In the genomic region with DNA sequence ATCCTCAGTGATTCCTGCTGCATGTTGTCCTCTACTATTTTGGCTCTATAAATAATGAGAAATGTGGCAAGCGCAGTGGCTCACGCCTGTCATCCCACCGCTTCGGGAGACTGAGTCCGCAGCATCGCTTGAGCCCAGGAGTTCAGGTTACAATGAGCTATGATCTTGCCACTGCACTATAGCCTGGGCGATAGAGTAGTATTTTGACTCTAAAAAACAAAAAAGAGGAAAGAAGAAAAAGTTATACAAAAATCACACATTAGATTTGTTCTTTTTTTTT, we compare ENCODE assay signal across 8 cellular contexts. TPM values are rescaled to one million over a fixed set of nuclear protein-coding genes. Genes with fewer than 3 reads are reported as not detected.
A peak's percentile ranks its signal among the peaks of the same experiment; 100 is the strongest.
DNase-seq lines count a peak whose midpoint lies in the region; ATAC-seq, FAIRE-seq and TF ChIP-seq lines count a peak whose summit lies in the region.

No MANE protein-coding gene starts in this region.

- H3K27ac ChIP-seq in PC-9 = peak overlapping the region; percentile 72
- H3K27ac ChIP-seq in endothelial cell of umbilical vein (ENCODE audit: insufficient read depth, low read depth, low read length) = peak overlapping the region; percentile 86
- peak overlapping the region; percentile 40 for H3K27ac ChIP-seq in parathyroid adenoma

- ATAC-seq in HG03139 (IDR thresholded peaks at IDR 0.05; ENCODE audit: unreplicated experiment) = no peak

- no peaks in the 10 kb centered on the region for H3K9me2 ChIP-seq in PC-9 (ENCODE audit: insufficient read depth)

- no peak for FAIRE-seq in endothelial cell of umbilical vein (lab: Jason Lieb, UNC)

- H4K20me1 ChIP-seq in PC-9 (ENCODE audit: insufficient read depth) = no peaks in the 10 kb centered on the region; the same call in 1 of the 2 replicates
- H4K20me1 ChIP-seq in endothelial cell of umbilical vein (replicated peaks; ENCODE audit: control insufficient read depth, extremely low read depth, insufficient read depth, low read length) = no peaks in the 10 kb centered on the region

- H3K4me2 ChIP-seq in PC-9 (peak overlapping the region; percentile 76), endothelial cell of umbilical vein (ENCODE audit: insufficient read depth, low read length) (peak overlapping the region; percentile 79), parathyroid adenoma (ENCODE audit: low read length) (peak overlapping the region; percentile 87)

- H3K4me3 ChIP-seq in Caco-2 (ENCODE audit: low read depth, low read length) = peak overlapping the region; percentile 85
- H3K4me3 ChIP-seq in PC-9 = peak overlapping the region; percentile 95
- peak overlapping the region in 2 of 3 experiments; percentile 54 to 64 for H3K4me3 ChIP-seq in endothelial cell of umbilical vein (replicated peaks in 1 of 3; ENCODE audit: insufficient read depth in 1 of 3, low read depth in 1 of 3, low read length in 3 of 3)
- H3K4me3 ChIP-seq in parathyroid adenoma (ENCODE audit: low read depth, low read length) = peak overlapping the region; percentile 95

- dilution Hi-C loops in endothelial cell of umbilical vein (cut with MboI; ENCODE audit: extremely low pct_ligation_motif_present, low sequenced_read_pairs) = no loop called here

- no peak for TF ChIP-seq CTCF in Caco-2 (IDR thresholded peaks at IDR 0.05; ENCODE audit: insufficient read depth in 1 of 2, low read depth in 1 of 2, low read length in 1 of 2, severe bottlenecking in 1 of 2, unreplicated experiment in 1 of 2)
- no peak for TF ChIP-seq CTCF in PC-9 (conservative IDR thresholded peaks at IDR 0.05)
- TF ChIP-seq CTCF in endothelial cell of umbilical vein (IDR thresholded peaks at IDR 0.05; ENCODE audit: extremely low read depth in 1 of 2, insufficient read depth in 1 of 2, low read depth in 1 of 2, low read length in 2 of 2) = no peak
- no peak for TF ChIP-seq CTCF in parathyroid adenoma (IDR thresholded peaks at IDR 0.05)

- peaks cover 62% of the 10 kb centered on the region for H3K36me3 Mint-ChIP-seq in Caco-2 (ENCODE audit: insufficient read depth, unreplicated experiment)

- H3K4me1 Mint-ChIP-seq in Caco-2 (ENCODE audit: low read depth, unreplicated experiment) = peaks cover 16% of the 10 kb centered on the region

- H3K9me3 ChIP-seq in Caco-2 (peaks cover 7% of the 10 kb centered on the region), PC-9 (ENCODE audit: insufficient read depth, low read depth) (no peaks in the 10 kb centered on the region), endothelial cell of umbilical vein (replicated peaks; ENCODE audit: control insufficient read depth, insufficient read depth, low read length) (no peaks in the 10 kb centered on the region), parathyroid adenoma (ENCODE audit: control insufficient read depth, low read length) (no peaks in the 10 kb centered on the region)

- BruUV-seq in Caco-2 (replicated peaks; lab: Mats Ljungman, UMichigan) (TSS peak; percentile 91), PC-9 (replicated peaks; lab: Mats Ljungman, UMichigan) (no TSS peak), endothelial cell of umbilical vein (replicated peaks; lab: Mats Ljungman, UMichigan) (no TSS peak)

- no peak for TF ChIP-seq POLR2A in endothelial cell of umbilical vein (IDR thresholded peaks at IDR 0.05; ENCODE audit: low read depth, low read length)

- DNase-seq in Caco-2 (no peak), PC-9 (no peak), endothelial cell of umbilical vein (ENCODE audit: low read depth, low spot score) (no peak), DMS53 treated with DMSO at 0.1 percent for 48 hours (lab: John Stamatoyannopoulos, UW; ENCODE audit: unreplicated experiment) (no peak), KG1 (lab: John Stamatoyannopoulos, UW) (no peak), NCI-H345 treated with DMSO at 0.1 percent for 48 hours (lab: John Stamatoyannopoulos, UW; ENCODE audit: unreplicated experiment) (no peak)

- no peaks in the 10 kb centered on the region for H3K27me3 ChIP-seq in Caco-2 (replicated peaks; ENCODE audit: control insufficient read depth, insufficient read depth, low read length)
- no peaks in the 10 kb centered on the region for H3K27me3 ChIP-seq in PC-9 (ENCODE audit: insufficient read depth, low read depth)
- no peaks in the 10 kb centered on the region for H3K27me3 ChIP-seq in endothelial cell of umbilical vein (ENCODE audit: control insufficient read depth in 2 of 2, insufficient read depth in 2 of 2, low read length in 2 of 2)
- no peaks in the 10 kb centered on the region for H3K27me3 ChIP-seq in parathyroid adenoma (ENCODE audit: control insufficient read depth, insufficient read depth, low read length)

- H3F3A ChIP-seq in PC-9 (ENCODE audit: insufficient read depth, low read depth) = no peaks in the 10 kb centered on the region; the same call in 1 of the 2 replicates

- H3K36me3 ChIP-seq in Caco-2 (ENCODE audit: control insufficient read depth, insufficient read depth, low read length) (no peaks in the 10 kb centered on the region; the same call in 1 of the 2 replicates), PC-9 (ENCODE audit: low read depth) (no peaks in the 10 kb centered on the region), endothelial cell of umbilical vein (ENCODE audit: control insufficient read depth in 2 of 2, extremely low read depth in 1 of 2, insufficient read depth in 2 of 2, low read length in 2 of 2) (no peaks in the 10 kb centered on the region), parathyroid adenoma (ENCODE audit: control insufficient read depth, insufficient read depth, low read length) (no peaks in the 10 kb centered on the region)

- H3K9me3 Mint-ChIP-seq in Caco-2 (ENCODE audit: unreplicated experiment) = peaks cover 20% of the 10 kb centered on the region

- H3K79me2 ChIP-seq in PC-9 (ENCODE audit: low read depth) (peaks cover 40% of the 10 kb centered on the region), endothelial cell of umbilical vein (ENCODE audit: control insufficient read depth, insufficient read depth, low read length) (peaks cover 36% of the 10 kb centered on the region), parathyroid adenoma (peaks cover 23% of the 10 kb centered on the region)

- 0 out of 2 replicates have a peak, but pooled peaks cover 6% of the 10 kb centered on the region for H3K4me1 ChIP-seq in Caco-2
- H3K4me1 ChIP-seq in PC-9 (replicated peaks; ENCODE audit: insufficient read depth) = peaks cover 12% of the 10 kb centered on the region
- H3K4me1 ChIP-seq in endothelial cell of umbilical vein (ENCODE audit: control insufficient read depth, extremely low read depth, insufficient read depth, low read length) = peaks cover 9% of the 10 kb centered on the region
- H3K4me1 ChIP-seq in parathyroid adenoma = peaks cover 3% of the 10 kb centered on the region

- intact Hi-C loops in Caco-2 (cut with micrococcal nuclease; ENCODE audit: unreplicated experiment) = loop anchor here (1.0 to 2.0 kb wide), 3 partner anchors 9 to 47 kb away; a partner anchor contains a TSS
- intact Hi-C loops in PC-9 (cut with micrococcal nuclease; ENCODE audit: unreplicated experiment) = no loop called here
- intact Hi-C loops in endothelial cell of umbilical vein (cut with micrococcal nuclease) = loop anchor here (1.0 to 5.0 kb wide), 4 partner anchors 20 to 47 kb away; a partner anchor contains a TSS

- POLR2A ChIA-PET in Caco-2 (lab: Charles Lee) = interaction anchor here (0.9 to 2.4 kb wide), 3 partner anchors 9 to 20 kb away, joined by 3 to 26 read pairs (median 4); a partner anchor contains a TSS
- POLR2A ChIA-PET in PC-9 (lab: Charles Lee; ENCODE audit: unreplicated experiment) = no interaction called here
- POLR2A ChIA-PET in endothelial cell of umbilical vein (lab: Charles Lee) = interaction anchor here (2.1 kb wide), 1 partner anchor 20 kb away, joined by 10 read pairs; a partner anchor contains a TSS

- H3K27ac Mint-ChIP-seq in Caco-2 (ENCODE audit: unreplicated experiment) = peak overlapping the region; percentile 82

- H3K9me1 ChIP-seq in endothelial cell of umbilical vein (replicated peaks; ENCODE audit: control insufficient read depth, extremely low read depth, insufficient read depth, low read length) = no peaks in the 10 kb centered on the region

- H3K9ac ChIP-seq in endothelial cell of umbilical vein (replicated peaks; ENCODE audit: extremely low read depth, insufficient read depth, low read length) (peak overlapping the region; percentile 88), parathyroid adenoma (no peak overlapping the region)

- CTCF ChIA-PET in Caco-2 (lab: Charles Lee) (interaction anchor here (1.8 kb wide), 1 partner anchor 32 kb away, joined by 15 read pairs; no protein-coding TSS in a partner anchor), PC-9 (lab: Charles Lee) (no interaction called here), endothelial cell of umbilical vein (lab: Charles Lee) (interaction anchor here (1.0 to 2.9 kb wide), 6 partner anchors 20 to 50 kb away, joined by 3 to 20 read pairs (median 8); no protein-coding TSS in a partner anchor)

- no peaks in the 10 kb centered on the region for H3K27me3 Mint-ChIP-seq in Caco-2 (ENCODE audit: insufficient read depth, unreplicated experiment)

- peak overlapping the region; percentile 92 for H3K4me3 Mint-ChIP-seq in Caco-2 (ENCODE audit: unreplicated experiment)

- H2AFZ ChIP-seq in PC-9 (peak overlapping the region; percentile 91), endothelial cell of umbilical vein (ENCODE audit: low read depth, low read length) (peak overlapping the region; percentile 72), parathyroid adenoma (peak overlapping the region; percentile 68)

RNA-seq across cellular contexts. Expression of a gene that starts 0.8 kb away (rescaled TPM):
- total RNA-seq in Caco-2 (2022) (29.3 and 31.1 TPM in 2 replicates), PC-9 (2021) (12.7 and 20.2 TPM in 2 replicates), endothelial cell of umbilical vein (24.0 and 26.3 TPM in 2 replicates)
- polyA plus RNA-seq in endothelial cell of umbilical vein = 30.2 and 30.6 TPM in 2 replicates
- 25.9 and 28.4 TPM in 2 replicates for polyA plus RNA-seq in endothelial cell of umbilical vein (2011; cell fraction: cytosol; rRNA removed)
- polyA plus RNA-seq in endothelial cell of umbilical vein (2011; cell fraction: nucleus; rRNA removed) = 23.9 and 25.4 TPM in 2 replicates
- 19.5 and 23.2 TPM in 2 replicates for polyA plus RNA-seq in endothelial cell of umbilical vein (2012)
- 45.7 and 46.5 TPM in 2 replicates for polyA minus RNA-seq in endothelial cell of umbilical vein
- 19.2 TPM for polyA minus RNA-seq in endothelial cell of umbilical vein (2011; cell fraction: cytosol; rRNA and poly(A)+ RNA removed)
- polyA minus RNA-seq in endothelial cell of umbilical vein (2011; cell fraction: nucleus; rRNA and poly(A)+ RNA removed) = 10.6 and 15.9 TPM in 2 replicates

RNA-seq across cellular contexts. Expression of a gene that starts 19.7 kb away (rescaled TPM):
- 90.2 and 95.7 TPM in 2 replicates for total RNA-seq in Caco-2 (2022)
- 46.0 and 50.2 TPM in 2 replicates for total RNA-seq in PC-9 (2021)
- total RNA-seq in endothelial cell of umbilical vein = 58.4 and 61.6 TPM in 2 replicates
- 134 and 147 TPM in 2 replicates for polyA plus RNA-seq in endothelial cell of umbilical vein
- polyA plus RNA-seq in endothelial cell of umbilical vein (2011; cell fraction: cytosol; rRNA removed) = 97.0 and 102 TPM in 2 replicates
- 64.6 and 66.0 TPM in 2 replicates for polyA plus RNA-seq in endothelial cell of umbilical vein (2011; cell fraction: nucleus; rRNA removed)
- polyA plus RNA-seq in endothelial cell of umbilical vein (2012) = 35.0 and 37.3 TPM in 2 replicates
- 36.0 and 43.0 TPM in 2 replicates for polyA minus RNA-seq in endothelial cell of umbilical vein
- polyA minus RNA-seq in endothelial cell of umbilical vein (2011; cell fraction: cytosol; rRNA and poly(A)+ RNA removed) = 28.6 TPM
- 14.3 and 15.8 TPM in 2 replicates for polyA minus RNA-seq in endothelial cell of umbilical vein (2011; cell fraction: nucleus; rRNA and poly(A)+ RNA removed)

RNA-seq across cellular contexts. Expression of a gene that starts 39.8 kb away (rescaled TPM):
- total RNA-seq in Caco-2 (2022) (0.52 and 1.3 TPM in 2 replicates), PC-9 (2021) (16.2 and 19.1 TPM in 2 replicates), endothelial cell of umbilical vein (1.5 and 1.6 TPM in 2 replicates)
- polyA plus RNA-seq in endothelial cell of umbilical vein = 0.97 and 1.5 TPM in 2 replicates
- 0.43 and 0.76 TPM in 2 replicates for polyA plus RNA-seq in endothelial cell of umbilical vein (2011; cell fraction: cytosol; rRNA removed)
- 6.6 and 7.8 TPM in 2 replicates for polyA plus RNA-seq in endothelial cell of umbilical vein (2011; cell fraction: nucleus; rRNA removed)
- polyA plus RNA-seq in endothelial cell of umbilical vein (2012) = 0.68 and 1.1 TPM in 2 replicates
- polyA minus RNA-seq in endothelial cell of umbilical vein = 1.1 TPM in 2 replicates
- polyA minus RNA-seq in endothelial cell of umbilical vein (2011; cell fraction: cytosol; rRNA and poly(A)+ RNA removed) = 6.5 TPM
- 1.3 and 1.7 TPM in 2 replicates for polyA minus RNA-seq in endothelial cell of umbilical vein (2011; cell fraction: nucleus; rRNA and poly(A)+ RNA removed)

RNA-seq across cellular contexts. Expression of a gene that starts 48.8 kb away (rescaled TPM):
- total RNA-seq in Caco-2 (2022) (1.3 and 2.0 TPM in 2 replicates), PC-9 (2021) (2.0 and 2.6 TPM in 2 replicates), endothelial cell of umbilical vein (1.0 and 2.4 TPM in 2 replicates)
- polyA plus RNA-seq in endothelial cell of umbilical vein = 0.65 and 1.2 TPM in 2 replicates
- 0.14 and 0.35 TPM in 2 replicates for polyA plus RNA-seq in endothelial cell of umbilical vein (2011; cell fraction: cytosol; rRNA removed)
- 3.2 and 3.3 TPM in 2 replicates for polyA plus RNA-seq in endothelial cell of umbilical vein (2011; cell fraction: nucleus; rRNA removed)
- polyA plus RNA-seq in endothelial cell of umbilical vein (2012) = 0.31 and 0.37 TPM in 2 replicates
- 0.95 TPM in 1 of 2 replicates, not detected in the other for polyA minus RNA-seq in endothelial cell of umbilical vein
- polyA minus RNA-seq in endothelial cell of umbilical vein (2011; cell fraction: cytosol; rRNA and poly(A)+ RNA removed) = not detected
- polyA minus RNA-seq in endothelial cell of umbilical vein (2011; cell fraction: nucleus; rRNA and poly(A)+ RNA removed) = 1.6 and 4.2 TPM in 2 replicates

RNA-seq across cellular contexts. Expression of a gene that starts 54.7 kb away (rescaled TPM):
- total RNA-seq in Caco-2 (2022) (4.1 and 4.6 TPM in 2 replicates), PC-9 (2021) (12.3 and 14.1 TPM in 2 replicates), endothelial cell of umbilical vein (1.6 and 2.2 TPM in 2 replicates)
- polyA plus RNA-seq in endothelial cell of umbilical vein = 1.3 and 1.6 TPM in 2 replicates
- polyA plus RNA-seq in endothelial cell of umbilical vein (2011; cell fraction: cytosol; rRNA removed) = 0.05 and 0.17 TPM in 2 replicates
- polyA plus RNA-seq in endothelial cell of umbilical vein (2011; cell fraction: nucleus; rRNA removed) = 4.4 and 5.6 TPM in 2 replicates
- 0.94 and 1.4 TPM in 2 replicates for polyA plus RNA-seq in endothelial cell of umbilical vein (2012)
- 0.68 TPM in 1 of 2 replicates, not detected in the other for polyA minus RNA-seq in endothelial cell of umbilical vein
- 0.72 TPM for polyA minus RNA-seq in endothelial cell of umbilical vein (2011; cell fraction: cytosol; rRNA and poly(A)+ RNA removed)
- polyA minus RNA-seq in endothelial cell of umbilical vein (2011; cell fraction: nucleus; rRNA and poly(A)+ RNA removed) = 1.1 and 1.5 TPM in 2 replicates
